ENCODE assay signal across 27 cellular contexts in genomic region chr3:37498126-37499039, GRCh38. TPM values are rescaled to one million over a fixed set of nuclear protein-coding genes. Genes with fewer than 3 reads are reported as not detected.
DNase-seq lines count a peak whose midpoint lies in the region; ATAC-seq, FAIRE-seq and TF ChIP-seq lines count a peak whose summit lies in the region.
"Had no signal": no experiment of that assay in that cellular context is flagged by ENCODE, and none has a peak within 500 bp of the region (broad histone marks: within the 10 kb centered on the region; RNA-seq: fewer than 3 reads in every experiment).

No MANE protein-coding gene starts in this region.

- H3K79me2 ChIP-seq in HepG2 (ENCODE audit: insufficient read depth, low read length) = no peaks in the 10 kb centered on the region

- TF ChIP-seq CTCF in HepG2 (CRISPR knock-in tag; IDR thresholded peaks at IDR 0.05) (no peak), upper lobe of left lung (IDR thresholded peaks at IDR 0.05) (no peak), chondrocyte (IDR thresholded peaks at IDR 0.05) (no peak)

- TF ChIP-seq POLR2A in HepG2 (IDR thresholded peaks at IDR 0.05; ENCODE audit: insufficient read depth in 1 of 2, low read depth in 2 of 2, low read length in 2 of 2) = no peak
- TF ChIP-seq POLR2A in upper lobe of left lung (IDR thresholded peaks at IDR 0.05) = no peak

- H3K27ac Mint-ChIP-seq in chondrocyte (ENCODE audit: unreplicated experiment) = no peak overlapping the region
- H3K27ac Mint-ChIP-seq: activated CD4-positive, alpha-beta memory T cell treated with anti-CD3 and anti-CD28 coated beads for 36 hours; memory B cell; naive thymus-derived CD8-positive, alpha-beta T cell; stimulated activated naive CD8-positive, alpha-beta T cell treated with anti-CD3 and anti-CD28 coated beads, Interleukin-15, Interleukin-2, amounts not matched to agents 100 ng/mL and 50 ng/mL, for 24 hours; T-helper 2 cell treated with Interferon-gamma antibody and Interleukin-4, amounts not matched to agents 5 μg/mL and 100 μg/mL, for 36 hours; WTC11 had no signal

- no peak overlapping the region for H3K27ac ChIP-seq in HepG2 (ENCODE audit: extremely low read length, insufficient read depth, low read length)
- no peak overlapping the region for H3K27ac ChIP-seq in upper lobe of left lung
- H3K27ac ChIP-seq: tibial nerve had no signal

- TF ChIP-seq EP300 in HepG2 (IDR thresholded peaks at IDR 0.05; ENCODE audit: low read depth in 2 of 2, low read length in 2 of 2) (no peak), HepG2 (CRISPR knock-in tag; IDR thresholded peaks at IDR 0.05; ENCODE audit: borderline replicate concordance) (no peak), upper lobe of left lung (IDR thresholded peaks at IDR 0.05) (no peak)

- H3K9ac ChIP-seq in HepG2 (ENCODE audit: insufficient read depth, low read depth, low read length) = no peak overlapping the region
- H3K9ac ChIP-seq: SK-N-SH had no signal

- no peak for FAIRE-seq in HepG2 (lab: Jason Lieb, UNC)
- FAIRE-seq: frontal cortex, GM12892, HTR-8/SVneo, keratinocyte had no signal

- BruUV-seq in HepG2 (replicated peaks; lab: Mats Ljungman, UMichigan) = no TSS peak

- DNase-seq in Right ventricle myocardium superior = peak; percentile 63
- DNase-seq in left cardiac atrium = no peak
- DNase-seq in NCI-H69 (lab: John Stamatoyannopoulos, UW) = peak; percentile 10
- DNase-seq in HepG2 (ENCODE audit: low spot score) = no peak
- DNase-seq in upper lobe of left lung = peak; percentile 10 to 37
- DNase-seq in HCEC 1CT = no peak
- no peak for DNase-seq in chondrocyte (ENCODE audit: low spot score)
- no peak for DNase-seq in GOT3 (lab: John Stamatoyannopoulos, UW)
- DNase-seq: activated CD4-positive, alpha-beta memory T cell treated with anti-CD3 and anti-CD28 coated beads for 36 hours; activated naive CD4-positive, alpha-beta T cell; CD4-positive, alpha-beta memory T cell; DND-41; naive thymus-derived CD8-positive, alpha-beta T cell; NCI-H446; SK-N-SH had no signal

- H3K27me3 Mint-ChIP-seq in chondrocyte (ENCODE audit: low read depth) = peaks cover 32% of the 10 kb centered on the region

- H3K9me3 ChIP-seq in HepG2 (ENCODE audit: low read length) = no peaks in the 10 kb centered on the region
- H3K9me3 ChIP-seq in upper lobe of left lung = no peaks in the 10 kb centered on the region
- H3K9me3 ChIP-seq: SK-N-SH, tibial nerve had no signal

- no peak for TF ChIP-seq RAD21 in HepG2 (CRISPR knock-in tag; IDR thresholded peaks at IDR 0.05)

- peaks cover 15% of the 10 kb centered on the region for H3K4me1 Mint-ChIP-seq in chondrocyte (ENCODE audit: low read depth)
- H3K4me1 Mint-ChIP-seq: central memory CD8-positive, alpha-beta T cell; memory B cell had no signal

- H3K9me3 Mint-ChIP-seq in chondrocyte (ENCODE audit: low read depth) = no peaks in the 10 kb centered on the region
- H3K9me3 Mint-ChIP-seq: activated CD4-positive, alpha-beta memory T cell treated with anti-CD3 and anti-CD28 coated beads for 36 hours; central memory CD8-positive, alpha-beta T cell; memory B cell; stimulated activated naive CD8-positive, alpha-beta T cell treated with anti-CD3 and anti-CD28 coated beads, Interleukin-15, Interleukin-2, amounts not matched to agents 100 ng/mL and 50 ng/mL, for 24 hours; T-helper 2 cell treated with Interferon-gamma antibody and Interleukin-4, amounts not matched to agents 5 μg/mL and 100 μg/mL, for 36 hours; WTC11 had no signal

- H3K4me3 ChIP-seq in HepG2 (replicated peaks in 1 of 3; ENCODE audit: insufficient read depth in 1 of 3, low read depth in 2 of 3, low read length in 3 of 3) (no peak overlapping the region), upper lobe of left lung (no peak overlapping the region)
- H3K4me3 ChIP-seq: tibial nerve had no signal

- peaks cover 12% of the 10 kb centered on the region for H3K4me1 ChIP-seq in HepG2 (ENCODE audit: insufficient read depth, low read length)
- H3K4me1 ChIP-seq in upper lobe of left lung = peaks cover 7 to 15% (median 12%) of the 10 kb centered on the region in 4 donors

- WGBS in HepG2 (ENCODE audit: low lambda C conversion rate) = 28% methylated on average over 14 of the region's 14 CpGs
- 67 to 73% methylated on average over 14 of the region's 14 CpGs for WGBS in upper lobe of left lung, 2 donors

- CTCF ChIA-PET in HepG2 (lab: Yijun Ruan, JAX; ENCODE audit: low intra/inter-chr PET ratio, low total read pairs) = no interaction called here

- H3K27me3 ChIP-seq in HepG2 (ENCODE audit: control insufficient read depth in 1 of 2, insufficient read depth in 2 of 2, low read length in 2 of 2) (peaks cover 0 to 31% of the 10 kb centered on the region in 2 experiments; a peak in 3 of 5 replicates), upper lobe of left lung (no peaks in the 10 kb centered on the region)
- H3K27me3 ChIP-seq: tibial nerve had no signal

- no peak overlapping the region; the same call in 1 of the 2 replicates for H3K4me2 ChIP-seq in HepG2 (ENCODE audit: low read depth, low read length)
- H3K4me2 ChIP-seq: SK-N-SH had no signal

- intact Hi-C loops in Right ventricle myocardium superior (cut with DNase I) (no loop called here), left cardiac atrium (cut with DNase I) (no loop called here), HepG2 (cut with micrococcal nuclease; ENCODE audit: unreplicated experiment) (loop anchor here (10.0 kb wide), 1 partner anchor 1156 kb away; no protein-coding TSS in a partner anchor)

- H3K4me3 Mint-ChIP-seq in chondrocyte (ENCODE audit: unreplicated experiment) = no peak overlapping the region
- H3K4me3 Mint-ChIP-seq: activated CD4-positive, alpha-beta memory T cell treated with anti-CD3 and anti-CD28 coated beads for 36 hours; CD4-positive, alpha-beta memory T cell; central memory CD8-positive, alpha-beta T cell; memory B cell; naive thymus-derived CD8-positive, alpha-beta T cell; stimulated activated naive CD8-positive, alpha-beta T cell treated with anti-CD3 and anti-CD28 coated beads, Interleukin-15, Interleukin-2, amounts not matched to agents 100 ng/mL and 50 ng/mL, for 24 hours; T-helper 2 cell treated with Interferon-gamma antibody and Interleukin-4, amounts not matched to agents 5 μg/mL and 100 μg/mL, for 36 hours; WTC11 had no signal

- ATAC-seq in Right ventricle myocardium superior (ENCODE audit: poor library complexity) = peak; percentile 75
- no peak for ATAC-seq in left cardiac atrium
- peak; percentile 34; the same call in 2 of the 3 replicates for ATAC-seq in HepG2
- no peak for ATAC-seq in upper lobe of left lung (ENCODE audit: low FRiP score in 2 of 2)
- ATAC-seq: esophagus mucosa; HCT116; naive thymus-derived CD8-positive, alpha-beta T cell; WTC11 had no signal

- in situ Hi-C loops in HepG2 (cut with HindIII; ENCODE audit: extremely low pct_ligation_motif_present, low pct_unique_long_range_greater_than_20kb) = no loop called here

- H2AFZ ChIP-seq in HepG2 (ENCODE audit: low read length) = no peak overlapping the region

- no peaks in the 10 kb centered on the region for H3K36me3 ChIP-seq in HepG2 (replicated peaks in 1 of 2; ENCODE audit: control insufficient read depth in 1 of 2, insufficient read depth in 2 of 2, low read length in 2 of 2)
- no peaks in the 10 kb centered on the region for H3K36me3 ChIP-seq in upper lobe of left lung
- H3K36me3 ChIP-seq: tibial nerve had no signal

- H4K20me1 ChIP-seq in HepG2 (ENCODE audit: insufficient read depth, low read length) = no peaks in the 10 kb centered on the region

- POLR2A ChIA-PET in HepG2 (lab: Yijun Ruan, JAX) = no interaction called here

- H3K36me3 Mint-ChIP-seq in chondrocyte (ENCODE audit: low read depth) = no peaks in the 10 kb centered on the region
- H3K36me3 Mint-ChIP-seq: activated CD4-positive, alpha-beta memory T cell treated with anti-CD3 and anti-CD28 coated beads for 36 hours; CD4-positive, alpha-beta memory T cell; naive thymus-derived CD8-positive, alpha-beta T cell; WTC11 had no signal

TF ChIP-seq in HepG2, 621 proteins besides CTCF, POLR2A, EP300 and RAD21:
- TF ChIP-seq HNF4A (CRISPR knock-in tag; IDR thresholded peaks at IDR 0.05) = 0 out of 2 replicates have a peak, but pooled peaks have one; percentile 11
- no peak for TF ChIP-seq ZFP36L2 (CRISPR knock-in tag; IDR thresholded peaks at IDR 0.05)

RNA-seq across cellular contexts. Expression of gene ITGA9, which starts 46.4 kb away (rescaled TPM):
- total RNA-seq in Right ventricle myocardium superior = 50.3 TPM
- 10 to 100 TPM; 11.1 to 29.1 TPM for total RNA-seq in left cardiac atrium
- 0.02 and 0.08 TPM in 2 replicates for total RNA-seq in HepG2 (2016; rRNA removed; fragmentation: Illumina TruSeq; extraction: Trizol)
- 0.10 TPM in 1 of 2 replicates, not detected in the other for total RNA-seq in HepG2 (2016; cell fraction: cytosol; rRNA removed; fragmentation: Illumina TruSeq; extraction: Trizol; ENCODE audit: low read depth)
- 0.06 and 0.12 TPM in 2 replicates for total RNA-seq in HepG2 (2016; cell fraction: insoluble cytoplasmic fraction; rRNA removed; fragmentation: Illumina TruSeq; extraction: Trizol)
- total RNA-seq in HepG2 (2016; cell fraction: membrane; rRNA removed; fragmentation: Illumina TruSeq; extraction: Trizol) = not detected in 2 replicates
- total RNA-seq in HepG2 (2016; cell fraction: nucleus; rRNA removed; fragmentation: Illumina TruSeq; extraction: Trizol) = 0.19 TPM in 1 of 2 replicates, not detected in the other
- 0.01 and 0.09 TPM in 2 replicates for polyA plus RNA-seq in HepG2 (2011; rRNA removed)
- 0.03 TPM in 1 of 2 replicates, not detected in the other for polyA plus RNA-seq in HepG2 (2011; cell fraction: cytosol; rRNA removed)
- polyA plus RNA-seq in HepG2 (2011; cell fraction: nucleus; rRNA removed) = 0.06 and 0.14 TPM in 2 replicates
- polyA plus RNA-seq in HepG2 (2012) = 0.09 and 0.17 TPM in 2 replicates
- polyA plus RNA-seq in HepG2 (2016; cell fraction: cytosol; fragmentation: Illumina TruSeq; extraction: Trizol; ENCODE audit: low read depth) = not detected in 2 replicates
- polyA plus RNA-seq in HepG2 (2016; cell fraction: insoluble cytoplasmic fraction; fragmentation: Illumina TruSeq; extraction: Trizol; ENCODE audit: low read depth) = not detected in 2 replicates
- not detected in 2 replicates for polyA plus RNA-seq in HepG2 (2016; cell fraction: membrane; fragmentation: Illumina TruSeq; extraction: Trizol; ENCODE audit: low read depth)
- polyA plus RNA-seq in HepG2 (2016; cell fraction: nucleus; fragmentation: Illumina TruSeq; extraction: Trizol; ENCODE audit: insufficient read depth, low read depth) = 0.56 TPM in 1 of 2 replicates, not detected in the other
- 0.07 and 0.14 TPM in 2 replicates for polyA minus RNA-seq in HepG2 (2011; rRNA and poly(A)+ RNA removed; ENCODE audit: low replicate concordance)
- not detected in 2 replicates for polyA minus RNA-seq in HepG2 (2011; cell fraction: cytosol; rRNA and poly(A)+ RNA removed)
- 0.25 and 0.39 TPM in 2 replicates for polyA minus RNA-seq in HepG2 (2011; cell fraction: nucleus; rRNA and poly(A)+ RNA removed)
- total RNA-seq in upper lobe of left lung = 10 to 100 TPM; 15.4 to 78.6 (median 31.7) TPM
- total RNA-seq in chondrocyte = 0.24 to 0.57 TPM (median 0.46 TPM) in 3 replicates
- polyA plus RNA-seq: CD4-positive, alpha-beta memory T cell; naive thymus-derived CD8-positive, alpha-beta T cell had no signal

Comparison
In these comparisons a context has a peak if more than half of its experiments do, and no peak if none do; other contexts are left out.
1. ATAC-seq: peak in Right ventricle myocardium superior (single experiment) and HepG2 (single experiment); none in left cardiac atrium (0 of 2) and upper lobe of left lung (0 of 2).
2. DNase-seq: peak in Right ventricle myocardium superior (single experiment), NCI-H69 (single experiment) and upper lobe of left lung (2 of 2); none in left cardiac atrium (single experiment), HepG2 (single experiment), HCEC 1CT (single experiment), chondrocyte (single experiment) and GOT3 (single experiment).